22 cellular contexts compared by ENCODE assay signal in genomic region chr1:213124590-213124989, GRCh38.
"Had no signal": no experiment of that assay in that cellular context is flagged by ENCODE, and none has a peak within 500 bp of the region (broad histone marks: within the 10 kb centered on the region; RNA-seq: fewer than 3 reads in every experiment).

No MANE protein-coding gene starts in this region.

- H2AFZ ChIP-seq: PC-9 had no signal

- ATAC-seq: Right ventricle myocardium inferior, SK-N-SH treated with all-trans-retinoic acid at 6 μM for 48 hours had no signal

- H3K4me3 ChIP-seq: MG63, PC-9, Peyer's patch, SJCRH30 had no signal

- H3K9me3 ChIP-seq: MG63, Peyer's patch, SJCRH30 had no signal

- H3K27me3 ChIP-seq: MG63, Peyer's patch, SJCRH30 had no signal

- H3K36me3 ChIP-seq: MG63, Peyer's patch, SJCRH30 had no signal

- H3K4me1 ChIP-seq: Peyer's patch had no signal

- H3K27ac ChIP-seq: Peyer's patch, SJCRH30 had no signal

- DNase-seq: Karpas-422, KG1, MG63, NCI-H1092, NCI-H1105 treated with DMSO at 0.1 percent for 48 hours, NCI-H1417 treated with DMSO at 0.1 percent for 48 hours, NCI-H146, NCI-H1694 treated with DMSO at 0.1 percent for 48 hours, NCI-H1930, NCI-H2081 treated with DMSO at 0.1 percent for 48 hours, NCI-H2171, NCI-H226, NCI-H446, NCI-H510A, NCI-H524 treated with DMSO at 0.1 percent for 48 hours, NCI-H774, PC-9, Peyer's patch, SHP77 treated with DMSO at 0.1 percent for 48 hours, SJCRH30 had no signal
